ENCODE assay signal across 21 cellular contexts in genomic region chr4:2863649-2864048, GRCh38. TPM values are rescaled to one million over a fixed set of nuclear protein-coding genes. Genes with fewer than 3 reads are reported as not detected.
DNase-seq lines count a peak whose midpoint lies in the region; ATAC-seq, FAIRE-seq and TF ChIP-seq lines count a peak whose summit lies in the region.
"Had no signal": no experiment of that assay in that cellular context is flagged by ENCODE, and none has a peak within 500 bp of the region (broad histone marks: within the 10 kb centered on the region; RNA-seq: fewer than 3 reads in every experiment).

No MANE protein-coding gene starts in this region.

- no peaks in the 10 kb centered on the region for H3K36me3 ChIP-seq in HepG2 (replicated peaks in 1 of 2; ENCODE audit: control insufficient read depth in 1 of 2, insufficient read depth in 2 of 2, low read length in 2 of 2)
- H3K36me3 ChIP-seq in right lobe of liver, result no peaks in the 10 kb centered on the region
- no peaks in the 10 kb centered on the region for H3K36me3 ChIP-seq in muscle layer of duodenum (ENCODE audit: control insufficient read depth in 1 of 2, insufficient read depth in 2 of 2, low read length in 2 of 2)

- H3K36me3 Mint-ChIP-seq in WTC11, result no peaks in the 10 kb centered on the region

- POLR2A ChIA-PET in HepG2 (lab: Yijun Ruan, JAX) (no interaction called here), WTC11 (lab: Charles Lee) (interaction anchor here (0.6 kb wide), 1 partner anchor 18 kb away, joined by 3 read pairs; no protein-coding TSS in a partner anchor)

- H3K27ac ChIP-seq in HepG2 (ENCODE audit: extremely low read length, insufficient read depth, low read length) (no peak overlapping the region), right lobe of liver (no peak overlapping the region), muscle layer of duodenum (ENCODE audit: low read length) (peak overlapping the region; percentile 11)

- H3K4me1 ChIP-seq in HepG2 (ENCODE audit: insufficient read depth, low read length) (peaks cover 98% of the 10 kb centered on the region), right lobe of liver (peaks cover 0 to 75% (median 31%) of the 10 kb centered on the region in 4 donors), muscle layer of duodenum (ENCODE audit: control insufficient read depth in 1 of 2, insufficient read depth in 2 of 2, low read length in 2 of 2) (peaks cover 41 to 90% of the 10 kb centered on the region in 2 donors)

- TF ChIP-seq POLR2A in HepG2 (IDR thresholded peaks at IDR 0.05; ENCODE audit: insufficient read depth in 1 of 2, low read depth in 2 of 2, low read length in 2 of 2), result no peak
- TF ChIP-seq POLR2A in right lobe of liver (IDR thresholded peaks at IDR 0.05), result no peak

- no peaks in the 10 kb centered on the region for H3K27me3 ChIP-seq in HepG2 (ENCODE audit: control insufficient read depth in 1 of 2, insufficient read depth in 2 of 2, low read length in 2 of 2)
- no peaks in the 10 kb centered on the region for H3K27me3 ChIP-seq in right lobe of liver
- H3K27me3 ChIP-seq in muscle layer of duodenum (ENCODE audit: low read depth, low read length), result no peaks in the 10 kb centered on the region

- peaks cover 42% of the 10 kb centered on the region for H4K20me1 ChIP-seq in HepG2 (ENCODE audit: insufficient read depth, low read length)

- H2AFZ ChIP-seq in HepG2 (ENCODE audit: low read length), result no peak overlapping the region

- CTCF ChIA-PET in HepG2 (lab: Yijun Ruan, JAX; ENCODE audit: low intra/inter-chr PET ratio, low total read pairs) (no interaction called here), WTC11 (lab: Charles Lee) (no interaction called here)

- intact Hi-C loops in HepG2 (cut with micrococcal nuclease; ENCODE audit: unreplicated experiment) (loop anchor here (5.0 to 10.0 kb wide), 3 partner anchors 61 to 109 kb away; partner anchors contain the start of gene TNIP2), right lobe of liver (cut with DNase I) (no loop called here)

- TF ChIP-seq EP300 in HepG2 (IDR thresholded peaks at IDR 0.05; ENCODE audit: low read depth in 2 of 2, low read length in 2 of 2) (no peak), HepG2 (CRISPR knock-in tag; IDR thresholded peaks at IDR 0.05; ENCODE audit: borderline replicate concordance) (no peak)

- TF ChIP-seq CTCF in HepG2 (CRISPR knock-in tag; IDR thresholded peaks at IDR 0.05) (no peak), right lobe of liver (IDR thresholded peaks at IDR 0.05) (no peak), WTC11 (IDR thresholded peaks at IDR 0.05) (no peak)

- no peak overlapping the region for H3K4me3 ChIP-seq in HepG2 (replicated peaks in 1 of 3; ENCODE audit: insufficient read depth in 1 of 3, low read depth in 2 of 3, low read length in 3 of 3)
- H3K4me3 ChIP-seq in right lobe of liver, result no peak overlapping the region
- no peak overlapping the region for H3K4me3 ChIP-seq in muscle layer of duodenum (ENCODE audit: low read depth in 1 of 2, low read length in 2 of 2)

- TF ChIP-seq RAD21 in HepG2 (CRISPR knock-in tag; IDR thresholded peaks at IDR 0.05), result no peak

- ATAC-seq in HepG2, result no peak
- ATAC-seq in right lobe of liver, result no peak
- ATAC-seq in WTC11, result no peak
- no peak for ATAC-seq in HG02885 (IDR thresholded peaks at IDR 0.05; ENCODE audit: poor library complexity, unreplicated experiment)
- ATAC-seq in GM18909 (IDR thresholded peaks at IDR 0.05; ENCODE audit: poor library complexity, unreplicated experiment), result no peak

- H3K9ac ChIP-seq in HepG2 (ENCODE audit: insufficient read depth, low read depth, low read length), result no peak overlapping the region

- no peak for DNase-seq in HepG2 (ENCODE audit: low spot score)
- DNase-seq in right lobe of liver, result no peak
- DNase-seq in WTC11 (ENCODE audit: low spot score), result no peak
- no peak for DNase-seq in NCI-H1417 treated with DMSO at 0.1 percent for 48 hours (lab: John Stamatoyannopoulos, UW)
- DNase-seq: ACHN; AML-193; Calu3; CD4-positive, alpha-beta T cell; DMS53; H7; IMR-90; Kasumi-1; MM.1S; NCI-H1092 treated with DMSO at 0.1 percent for 48 hours; NCI-H187; NCI-H526 treated with DMSO at 0.1 percent for 48 hours; SHP77 had no signal

- FAIRE-seq in HepG2 (lab: Jason Lieb, UNC), result no peak
- FAIRE-seq: RCC 7860 had no signal

- H3K27me3 Mint-ChIP-seq in WTC11 (ENCODE audit: low read depth), result no peaks in the 10 kb centered on the region
- H3K27me3 Mint-ChIP-seq: CD4-positive, alpha-beta T cell had no signal

- H3K4me1 Mint-ChIP-seq in WTC11, result peaks cover 84% of the 10 kb centered on the region

- in situ Hi-C loops in HepG2 (cut with HindIII; ENCODE audit: extremely low pct_ligation_motif_present, low pct_unique_long_range_greater_than_20kb), result no loop called here

- H3K9me3 ChIP-seq in HepG2 (ENCODE audit: low read length), result no peaks in the 10 kb centered on the region
- no peaks in the 10 kb centered on the region for H3K9me3 ChIP-seq in right lobe of liver
- no peaks in the 10 kb centered on the region for H3K9me3 ChIP-seq in muscle layer of duodenum (ENCODE audit: control insufficient read depth in 1 of 2, low read length in 2 of 2)

- no peak overlapping the region for H3K4me2 ChIP-seq in HepG2 (ENCODE audit: low read depth, low read length)

- BruUV-seq in HepG2 (replicated peaks; lab: Mats Ljungman, UMichigan), result no TSS peak

- H3K4me3 Mint-ChIP-seq in WTC11, result no peak overlapping the region
- H3K4me3 Mint-ChIP-seq: CD4-positive, alpha-beta T cell had no signal

- H3K9me3 Mint-ChIP-seq in WTC11, result no peaks in the 10 kb centered on the region
- H3K9me3 Mint-ChIP-seq: CD4-positive, alpha-beta T cell had no signal

- peaks cover 95% of the 10 kb centered on the region for H3K79me2 ChIP-seq in HepG2 (ENCODE audit: insufficient read depth, low read length)

- H3K27ac Mint-ChIP-seq in WTC11, result no peak overlapping the region
- H3K27ac Mint-ChIP-seq: CD4-positive, alpha-beta T cell had no signal

TF ChIP-seq in HepG2, 621 proteins besides CTCF, POLR2A, EP300 and RAD21 (continues in another document):
- TF ChIP-seq ZNF121 (CRISPR knock-in tag; IDR thresholded peaks at IDR 0.05) (peak; percentile 65), ZNF660 (CRISPR knock-in tag; IDR thresholded peaks at IDR 0.05; ENCODE audit: borderline replicate concordance, low read depth) (no peak), ZNF629 (CRISPR knock-in tag; conservative IDR thresholded peaks at IDR 0.05) (peak; percentile 69)

TF ChIP-seq in WTC11, 78 proteins besides CTCF, POLR2A, EP300 and RAD21:
- no peak for TF ChIP-seq ZNF219 (CRISPR knock-in tag; IDR thresholded peaks at IDR 0.05; ENCODE audit: borderline replicate concordance)
- TF ChIP-seq ZNF121 (CRISPR knock-in tag; IDR thresholded peaks at IDR 0.05), result peak; percentile 88; the same call in 1 of the 2 replicates

RNA-seq across cellular contexts. Expression of gene ADD1, which starts 20.0 kb away (rescaled TPM):
- total RNA-seq in HepG2 (2016; rRNA removed; fragmentation: Illumina TruSeq; extraction: Trizol) (122 and 133 TPM in 2 replicates), right lobe of liver (100 to 1,000 TPM in 3 of 6 experiments, 10 to 100 TPM in 3; 94.4 to 120 (median 103) TPM), WTC11 (2021) (164 to 178 TPM (median 167 TPM) in 3 replicates)
- total RNA-seq in HepG2 (2016; cell fraction: cytosol; rRNA removed; fragmentation: Illumina TruSeq; extraction: Trizol; ENCODE audit: low read depth), result 25.1 and 28.0 TPM in 2 replicates
- 104 and 117 TPM in 2 replicates for total RNA-seq in HepG2 (2016; cell fraction: insoluble cytoplasmic fraction; rRNA removed; fragmentation: Illumina TruSeq; extraction: Trizol)
- 56.9 and 59.3 TPM in 2 replicates for total RNA-seq in HepG2 (2016; cell fraction: membrane; rRNA removed; fragmentation: Illumina TruSeq; extraction: Trizol)
- total RNA-seq in HepG2 (2016; cell fraction: nucleus; rRNA removed; fragmentation: Illumina TruSeq; extraction: Trizol), result 109 and 119 TPM in 2 replicates
- polyA plus RNA-seq in HepG2 (2011; rRNA removed), result 73.9 and 76.3 TPM in 2 replicates
- polyA plus RNA-seq in HepG2 (2011; cell fraction: cytosol; rRNA removed), result 48.1 and 66.3 TPM in 2 replicates
- polyA plus RNA-seq in HepG2 (2011; cell fraction: nucleus; rRNA removed), result 210 and 221 TPM in 2 replicates
- 70.7 and 77.6 TPM in 2 replicates for polyA plus RNA-seq in HepG2 (2012)
- polyA plus RNA-seq in HepG2 (2016; cell fraction: cytosol; fragmentation: Illumina TruSeq; extraction: Trizol; ENCODE audit: low read depth), result 11.6 and 13.4 TPM in 2 replicates
- polyA plus RNA-seq in HepG2 (2016; cell fraction: insoluble cytoplasmic fraction; fragmentation: Illumina TruSeq; extraction: Trizol; ENCODE audit: low read depth), result 90.6 and 120 TPM in 2 replicates
- polyA plus RNA-seq in HepG2 (2016; cell fraction: membrane; fragmentation: Illumina TruSeq; extraction: Trizol; ENCODE audit: low read depth), result 40.3 and 41.9 TPM in 2 replicates
- 163 and 167 TPM in 2 replicates for polyA plus RNA-seq in HepG2 (2016; cell fraction: nucleus; fragmentation: Illumina TruSeq; extraction: Trizol; ENCODE audit: insufficient read depth, low read depth)
- 28.2 and 90.0 TPM in 2 replicates for polyA minus RNA-seq in HepG2 (2011; rRNA and poly(A)+ RNA removed; ENCODE audit: low replicate concordance)
- 43.0 and 48.4 TPM in 2 replicates for polyA minus RNA-seq in HepG2 (2011; cell fraction: cytosol; rRNA and poly(A)+ RNA removed)
- polyA minus RNA-seq in HepG2 (2011; cell fraction: nucleus; rRNA and poly(A)+ RNA removed), result 99.5 and 109 TPM in 2 replicates

Comparison
In these comparisons a context has a peak if more than half of its experiments do, and no peak if none do; other contexts are left out.
1. Of the 50 proteins assayed by ChIP-seq in both HepG2 and WTC11: peak only in HepG2: none; only in WTC11: none; in both: ZNF121; in neither: 49.